16 cellular contexts compared by ENCODE assay signal in genomic region chr20:39825524-39825923, GRCh38.
"Had no signal": no experiment of that assay in that cellular context is flagged by ENCODE, and none has a peak within 500 bp of the region (broad histone marks: within the 10 kb centered on the region; RNA-seq: fewer than 3 reads in every experiment).

No MANE protein-coding gene starts in this region.

- H3K27ac ChIP-seq: brain microvascular endothelial cell, right lobe of liver, testis, upper lobe of right lung had no signal

- DNase-seq: activated CD4-positive, alpha-beta T cell treated with anti-CD3 and anti-CD28 coated beads for 1 hour; activated CD4-positive, alpha-beta T cell treated with anti-CD3 and anti-CD28 coated beads, Interleukin-2, amount 50 U/mL, for 4 hours; activated naive CD4-positive, alpha-beta T cell; activated naive CD8-positive, alpha-beta T cell treated with anti-CD3 and anti-CD28 coated beads, Interleukin-2, amount 10 ng/mL, durations not matched to agents 7 days and 5 days; activated T-cell treated with anti-CD3 and anti-CD28 coated beads for 4 hours; cerebellar nuclear complex; effector memory CD4-positive, alpha-beta T cell; hippocampal formation; kidney glomerular epithelial cell; mesendoderm; right lobe of liver; stimulated activated naive CD8-positive, alpha-beta T cell treated with anti-CD3 and anti-CD28 coated beads, Interleukin-15, amount 100 ng/mL, for 72 hours; T-helper 9 cell; testis; upper lobe of right lung had no signal

- H3K9me3 ChIP-seq: right lobe of liver, testis, upper lobe of right lung had no signal

- H3K4me1 ChIP-seq: right lobe of liver, testis, upper lobe of right lung had no signal

- ATAC-seq: right lobe of liver, upper lobe of right lung had no signal

- H3K27me3 ChIP-seq: brain microvascular endothelial cell, right lobe of liver, testis, upper lobe of right lung had no signal

- H3K36me3 ChIP-seq: brain microvascular endothelial cell, right lobe of liver, upper lobe of right lung had no signal

- H3K4me3 ChIP-seq: right lobe of liver, testis, upper lobe of right lung had no signal
